12 cellular contexts compared by ENCODE assay signal in the genomic region with DNA sequence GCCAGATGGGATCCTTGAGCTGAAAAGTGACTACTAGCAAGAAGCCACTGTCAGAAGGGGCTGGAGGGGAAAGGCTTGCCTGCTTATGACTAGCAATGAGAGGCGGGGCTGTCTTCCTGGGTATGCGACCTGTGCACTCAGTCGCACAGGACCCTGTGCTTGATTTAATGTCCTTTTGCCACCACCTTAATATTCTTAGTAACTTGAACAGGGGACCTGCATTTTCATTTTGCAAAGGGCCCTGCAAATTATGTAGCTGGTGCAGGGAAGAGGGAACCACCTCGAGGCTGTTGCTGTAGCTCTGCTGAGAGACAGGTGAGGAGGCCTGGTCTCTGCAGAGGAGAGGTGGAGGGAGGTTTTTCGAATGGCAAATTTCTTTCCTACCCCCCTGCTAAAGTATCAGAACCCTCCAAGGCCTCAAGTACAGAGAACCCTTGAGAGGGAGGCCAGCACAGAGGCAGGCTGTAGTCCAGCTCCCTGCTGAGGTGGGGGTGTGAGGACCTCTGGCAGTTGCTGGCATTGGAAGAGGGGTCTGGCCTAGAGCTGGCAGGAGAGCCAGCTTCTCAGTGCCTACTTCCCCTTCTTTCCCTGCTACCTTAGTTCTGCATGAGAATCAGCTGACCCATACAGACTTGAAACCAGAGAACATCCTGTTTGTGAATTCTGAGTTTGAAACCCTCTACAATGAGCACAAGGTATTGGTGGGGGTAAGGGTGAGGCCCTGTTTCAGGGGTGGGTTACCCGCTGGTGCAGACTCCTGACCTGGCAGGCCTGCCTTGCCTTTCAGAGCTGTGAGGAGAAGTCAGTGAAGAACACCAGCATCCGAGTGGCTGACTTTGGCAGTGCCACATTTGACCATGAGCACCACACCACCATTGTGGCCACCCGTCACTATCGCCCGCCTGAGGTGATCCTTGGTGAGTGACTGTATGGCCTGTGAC. TPM values are rescaled to one million over a fixed set of nuclear protein-coding genes. Genes with fewer than 3 reads are reported as not detected.
A peak's percentile ranks its signal among the peaks of the same experiment; 100 is the strongest.
DNase-seq lines count a peak whose midpoint lies in the region; ATAC-seq lines count a peak whose summit lies in the region.
"Had no signal": no experiment of that assay in that cellular context is flagged by ENCODE, and none has a peak within 500 bp of the region (broad histone marks: within the 10 kb centered on the region; RNA-seq: fewer than 3 reads in every experiment).

No MANE protein-coding gene starts in this region.

- CTCF ChIA-PET in activated naive CD4-positive, alpha-beta T cell treated with anti-CD3 and anti-CD28 coated beads for 36 hours (lab: Charles Lee): interaction anchor here (0.6 to 1.0 kb wide), 3 partner anchors 10 to 341 kb away, joined by 3 to 4 read pairs (median 3); no protein-coding TSS in a partner anchor

- H3K36me3 Mint-ChIP-seq in activated naive CD4-positive, alpha-beta T cell treated with anti-CD3 and anti-CD28 coated beads for 36 hours (ENCODE audit: low read depth): peaks cover 31% of the 10 kb centered on the region
- peaks cover 3% of the 10 kb centered on the region for H3K36me3 Mint-ChIP-seq in T-helper 17 cell (ENCODE audit: low read depth)

- intact Hi-C loops in activated naive CD4-positive, alpha-beta T cell treated with anti-CD3 and anti-CD28 coated beads for 36 hours (cut with micrococcal nuclease): no loop called here

- no peak overlapping the region for H3K4me3 Mint-ChIP-seq in activated naive CD4-positive, alpha-beta T cell treated with anti-CD3 and anti-CD28 coated beads for 36 hours
- H3K4me3 Mint-ChIP-seq in T-helper 17 cell: no peak overlapping the region
- no peak overlapping the region for H3K4me3 Mint-ChIP-seq in stimulated activated naive CD8-positive, alpha-beta T cell treated with anti-CD3 and anti-CD28 coated beads, Interleukin-15, amount 100 ng/mL, for 72 hours
- H3K4me3 Mint-ChIP-seq: mesothelial cell of epicardium had no signal

- no peaks in the 10 kb centered on the region for H3K9me3 Mint-ChIP-seq in activated naive CD4-positive, alpha-beta T cell treated with anti-CD3 and anti-CD28 coated beads for 36 hours
- H3K9me3 Mint-ChIP-seq in stimulated activated naive CD8-positive, alpha-beta T cell treated with anti-CD3 and anti-CD28 coated beads, Interleukin-15, amount 100 ng/mL, for 72 hours: no peaks in the 10 kb centered on the region
- H3K9me3 Mint-ChIP-seq: mesothelial cell of epicardium had no signal

- no peaks in the 10 kb centered on the region for H3K9me3 ChIP-seq in T-helper 17 cell (ENCODE audit: control insufficient read depth, low read length, poor library complexity, severe bottlenecking)
- H3K9me3 ChIP-seq: stomach had no signal

- H3K27ac Mint-ChIP-seq in activated naive CD4-positive, alpha-beta T cell treated with anti-CD3 and anti-CD28 coated beads for 36 hours: peak overlapping the region; percentile 66
- H3K27ac Mint-ChIP-seq in T-helper 17 cell: no peak overlapping the region
- peak overlapping the region; percentile 93 to 94 for H3K27ac Mint-ChIP-seq in stimulated activated naive CD8-positive, alpha-beta T cell treated with anti-CD3 and anti-CD28 coated beads, Interleukin-15, amount 100 ng/mL, for 72 hours
- H3K27ac Mint-ChIP-seq: mesothelial cell of epicardium had no signal

- H3K4me1 Mint-ChIP-seq in activated naive CD4-positive, alpha-beta T cell treated with anti-CD3 and anti-CD28 coated beads for 36 hours (ENCODE audit: low read depth): peaks cover 11% of the 10 kb centered on the region
- H3K4me1 Mint-ChIP-seq in T-helper 17 cell: peaks cover 9% of the 10 kb centered on the region
- peaks cover 65% of the 10 kb centered on the region for H3K4me1 Mint-ChIP-seq in stimulated activated naive CD8-positive, alpha-beta T cell treated with anti-CD3 and anti-CD28 coated beads, Interleukin-15, amount 100 ng/mL, for 72 hours

- H3K27me3 Mint-ChIP-seq in activated naive CD4-positive, alpha-beta T cell treated with anti-CD3 and anti-CD28 coated beads for 36 hours (ENCODE audit: low read depth): no peaks in the 10 kb centered on the region
- no peaks in the 10 kb centered on the region for H3K27me3 Mint-ChIP-seq in T-helper 17 cell
- no peaks in the 10 kb centered on the region for H3K27me3 Mint-ChIP-seq in stimulated activated naive CD8-positive, alpha-beta T cell treated with anti-CD3 and anti-CD28 coated beads, Interleukin-15, amount 100 ng/mL, for 72 hours

- ATAC-seq in HG02840 (IDR thresholded peaks at IDR 0.05; ENCODE audit: low FRiP score, unreplicated experiment): peak; percentile 55
- peak; percentile 36 for ATAC-seq in T-helper 17 cell
- ATAC-seq in stimulated activated naive CD8-positive, alpha-beta T cell treated with anti-CD3 and anti-CD28 coated beads, Interleukin-15, amount 100 ng/mL, for 72 hours: peak; percentile 70
- ATAC-seq in GM19328 (IDR thresholded peaks at IDR 0.05; ENCODE audit: unreplicated experiment): no peak

- DNase-seq in activated naive CD4-positive, alpha-beta T cell treated with anti-CD3 and anti-CD28 coated beads for 36 hours: no peak
- DNase-seq in activated naive CD4-positive, alpha-beta T cell treated with Interleukin-2 at 50 U/mL for 16 hours: no peak
- DNase-seq in T-helper 17 cell (no peak), NCI-H2171 treated with DMSO at 0.1 percent for 48 hours (lab: John Stamatoyannopoulos, UW) (no peak), DMS79 (lab: John Stamatoyannopoulos, UW) (no peak)
- no peak for DNase-seq in stimulated activated naive CD8-positive, alpha-beta T cell treated with anti-CD3 and anti-CD28 coated beads, Interleukin-15, amount 100 ng/mL, for 72 hours
- DNase-seq: glutamatergic neuron, NCI-H1048, stomach had no signal

RNA-seq across cellular contexts. Expression of a gene that starts 11.4 kb away (rescaled TPM):
- 100 to 1,000 TPM; 124 TPM for total RNA-seq in activated naive CD4-positive, alpha-beta T cell treated with anti-CD3 and anti-CD28 coated beads for 36 hours
- total RNA-seq in T-helper 17 cell: 100 to 1,000 TPM; 216 to 243 TPM
